8 cellular contexts compared by ENCODE assay signal in the genomic region with DNA sequence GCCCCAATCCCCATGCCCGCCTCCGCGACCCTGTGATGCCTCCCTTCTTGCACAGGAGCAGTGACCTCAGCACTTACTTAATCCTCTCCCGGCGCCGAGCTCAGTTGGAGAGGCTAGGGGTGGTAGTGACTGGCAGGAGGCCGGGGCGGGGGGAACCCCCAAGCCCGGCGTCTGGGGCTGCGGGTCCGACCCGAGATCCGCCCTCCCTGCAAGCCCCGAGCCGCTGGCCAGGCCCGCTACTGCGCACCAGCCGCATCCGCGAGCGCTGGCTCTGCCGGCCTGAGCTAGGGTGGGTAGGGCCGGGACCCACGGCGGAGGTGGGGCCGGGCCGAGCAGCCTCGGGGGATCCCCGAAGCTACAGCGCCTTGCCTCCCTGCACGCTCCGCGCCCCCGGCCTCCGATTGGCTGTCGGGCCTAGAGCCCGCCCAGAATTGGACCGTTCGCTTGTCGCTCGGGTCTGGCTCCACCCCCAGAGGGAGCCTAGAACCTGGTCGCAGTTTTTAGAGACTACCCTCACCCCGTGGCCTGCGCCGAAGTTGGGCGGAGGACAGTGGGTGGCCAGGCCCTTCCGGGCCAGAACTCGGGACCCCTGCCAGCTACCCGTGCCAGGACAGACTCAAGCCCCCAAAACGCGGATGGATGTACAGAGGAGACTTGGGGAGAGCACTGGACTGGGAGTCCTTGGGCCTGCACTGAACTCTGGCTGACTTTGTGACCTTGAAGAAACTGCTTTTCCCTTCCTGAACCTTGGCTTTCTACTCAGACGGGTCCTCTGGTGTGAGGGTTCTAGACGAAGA. TPM values are rescaled to one million over a fixed set of nuclear protein-coding genes. Genes with fewer than 3 reads are reported as not detected.
A peak's percentile ranks its signal among the peaks of the same experiment; 100 is the strongest.
DNase-seq lines count a peak whose midpoint lies in the region; ATAC-seq and TF ChIP-seq lines count a peak whose summit lies in the region.

C3orf18 (minus strand) TSS at position 362 of the 797 bp plus-strand sequence. CDS start 2,048 bp downstream, outside the sequence.

- no peak within 1 kb of the TSS for H3K27ac ChIP-seq in SU-DHL-6 (ENCODE audit: low read depth, low read length)
- H3K27ac ChIP-seq in parathyroid adenoma = peak within 1 kb of the TSS; percentile 45
- H3K27ac ChIP-seq in tibial artery = peak within 1 kb of the TSS; percentile 78 to 79

- H3K27me3 ChIP-seq in SU-DHL-6 (ENCODE audit: low read length) = no peaks in the 10 kb centered on the region
- no peaks in the 10 kb centered on the region for H3K27me3 ChIP-seq in parathyroid adenoma (ENCODE audit: control insufficient read depth, insufficient read depth, low read length)
- no peaks in the 10 kb centered on the region for H3K27me3 ChIP-seq in tibial artery

- TF ChIP-seq CTCF in SU-DHL-6 (IDR thresholded peaks at IDR 0.05; ENCODE audit: insufficient read depth, low read length, poor library complexity, severe bottlenecking) (no peak), parathyroid adenoma (IDR thresholded peaks at IDR 0.05) (no peak), tibial artery (IDR thresholded peaks at IDR 0.05) (peak in 1 of 2 experiments; percentile 7)

- peak; percentile 79 for ATAC-seq in GM21825 (IDR thresholded peaks at IDR 0.05; ENCODE audit: unreplicated experiment)

- DNase-seq in EH (ENCODE audit: low read depth) (peak; percentile 90), LoVo (ENCODE audit: low spot score) (peak; percentile 77), cardiac septum (ENCODE audit: low spot score) (peak; percentile 97), tibial artery (peak; percentile 94 to 96)
- peak; percentile 89 for DNase-seq in activated naive CD8-positive, alpha-beta T cell treated with anti-CD3 and anti-CD28 coated beads, Interleukin-2, amount 50 U/mL, for 16 hours (ENCODE audit: low read depth, low spot score)

- no peaks in the 10 kb centered on the region for H3K36me3 ChIP-seq in SU-DHL-6 (ENCODE audit: low read length)
- H3K36me3 ChIP-seq in parathyroid adenoma (ENCODE audit: control insufficient read depth, insufficient read depth, low read length) = no peaks in the 10 kb centered on the region
- H3K36me3 ChIP-seq in tibial artery = peaks cover 0 to 11% (median 1%) of the 10 kb centered on the region in 3 donors

- H3K9me2 ChIP-seq in SU-DHL-6 (replicated peaks; ENCODE audit: insufficient read depth, low read length) = no peaks in the 10 kb centered on the region

- H3K4me1 ChIP-seq in parathyroid adenoma (peaks cover 16% of the 10 kb centered on the region), tibial artery (peaks cover 0 to 34% (median 25%) of the 10 kb centered on the region in 4 donors)

- H3K9ac ChIP-seq in SU-DHL-6 (ENCODE audit: low read length) (peak within 1 kb of the TSS; percentile 79), parathyroid adenoma (peak within 1 kb of the TSS; percentile 54)

- peaks cover 6% of the 10 kb centered on the region; the same call in 1 of the 2 replicates for H3F3A ChIP-seq in SU-DHL-6 (ENCODE audit: insufficient read depth)

- no peaks in the 10 kb centered on the region for H3K79me2 ChIP-seq in SU-DHL-6 (ENCODE audit: insufficient read depth, low read length)
- no peaks in the 10 kb centered on the region for H3K79me2 ChIP-seq in parathyroid adenoma

- H3K9me3 ChIP-seq in SU-DHL-6 (ENCODE audit: insufficient read depth, low read length) (no peaks in the 10 kb centered on the region), parathyroid adenoma (ENCODE audit: control insufficient read depth, low read length) (no peaks in the 10 kb centered on the region), tibial artery (no peaks in the 10 kb centered on the region)

- H2AFZ ChIP-seq in SU-DHL-6 (ENCODE audit: low read depth, low read length, severe bottlenecking) = peak within 1 kb of the TSS; percentile 7
- H2AFZ ChIP-seq in parathyroid adenoma = peak within 1 kb of the TSS; percentile 87

- intact Hi-C loops in cardiac septum (cut with DNase I) = loop anchor here (5.0 kb wide), 1 partner anchor 825 kb away; the partner anchor contains the start of gene RBM15B
- intact Hi-C loops in tibial artery (cut with DNase I; ENCODE audit: low total_unique reads) = no loop called here

- no peaks in the 10 kb centered on the region for H4K20me1 ChIP-seq in SU-DHL-6 (ENCODE audit: low read depth, low read length)

- H3K4me2 ChIP-seq in SU-DHL-6 (ENCODE audit: low read depth, low read length, poor library complexity, severe bottlenecking) (peak within 1 kb of the TSS; percentile 79), parathyroid adenoma (ENCODE audit: low read length) (peak within 1 kb of the TSS; percentile 95)

- H3K4me3 ChIP-seq in SU-DHL-6 (ENCODE audit: insufficient read depth, low read length, poor library complexity, severe bottlenecking) (peak within 1 kb of the TSS; percentile 97), parathyroid adenoma (ENCODE audit: low read depth, low read length) (peak within 1 kb of the TSS; percentile 74), tibial artery (peak within 1 kb of the TSS; percentile 67 to 68)

RNA-seq across cellular contexts. Expression of gene C3orf18, which starts in this region (rescaled TPM):
- 35.7 TPM for total RNA-seq in cardiac septum
